In the genomic region with DNA sequence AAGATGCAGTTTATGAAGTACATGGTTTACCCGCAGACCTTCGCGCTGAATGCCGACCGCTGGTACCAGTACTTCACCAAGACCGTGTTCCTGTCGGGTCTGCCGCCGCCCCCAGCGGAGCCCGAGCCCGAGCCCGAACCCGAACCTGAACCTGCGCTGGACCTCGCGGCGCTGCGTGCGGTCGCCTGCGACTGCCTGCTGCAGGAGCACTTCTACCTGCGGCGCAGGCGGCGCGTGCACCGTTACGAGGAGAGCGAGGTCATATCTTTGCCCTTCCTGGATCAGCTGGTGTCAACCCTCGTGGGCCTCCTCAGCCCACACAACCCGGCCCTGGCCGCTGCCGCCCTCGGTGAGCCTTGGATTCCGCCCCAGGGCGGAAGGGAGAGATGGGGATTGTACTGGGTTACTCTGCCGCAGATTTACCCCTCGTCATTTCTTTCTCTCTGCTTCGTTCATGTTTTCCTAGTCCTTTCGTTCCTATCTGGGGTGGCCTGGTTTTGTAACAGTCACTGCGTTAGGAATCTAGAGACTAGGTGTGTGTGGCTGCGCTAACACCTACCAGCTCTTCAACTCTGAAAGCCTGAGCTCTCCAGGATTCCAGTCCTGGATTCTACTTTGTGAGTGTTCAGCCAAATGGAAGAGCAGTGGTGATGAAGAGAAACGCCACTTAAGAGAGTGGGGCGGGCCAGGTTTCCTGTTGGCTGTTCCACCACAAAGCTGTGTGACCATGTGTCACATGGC, we compare ENCODE assay signal across 8 cellular contexts. TPM values are rescaled to one million over a fixed set of nuclear protein-coding genes. Genes with fewer than 3 reads are reported as not detected.
A peak's percentile ranks its signal among the peaks of the same experiment; 100 is the strongest.
DNase-seq lines count a peak whose midpoint lies in the region; ATAC-seq, FAIRE-seq and TF ChIP-seq lines count a peak whose summit lies in the region.

No MANE protein-coding gene starts in this region.

- H3K27me3 Mint-ChIP-seq in activated naive CD4-positive, alpha-beta T cell treated with anti-CD3 and anti-CD28 coated beads, Interleukin-2, amount 10 ng/mL, durations not matched to agents 7 days and 5 days, result no peaks in the 10 kb centered on the region
- H3K27me3 Mint-ChIP-seq in glutamatergic neuron (ENCODE audit: unreplicated experiment), result peaks cover 2% of the 10 kb centered on the region

- peaks cover 21% of the 10 kb centered on the region for H3K4me1 ChIP-seq in HUES64 (ENCODE audit: insufficient read depth, low read length)
- peaks cover 4% of the 10 kb centered on the region for H3K4me1 ChIP-seq in ovary (ENCODE audit: insufficient read depth)
- peaks cover 6 to 27% (median 12%) of the 10 kb centered on the region in 4 donors for H3K4me1 ChIP-seq in transverse colon

- H3K9ac ChIP-seq in HUES64 (ENCODE audit: low read depth, low read length), result peak overlapping the region; percentile 96

- DNase-seq in DMS53 treated with DMSO at 0.1 percent for 48 hours (lab: John Stamatoyannopoulos, UW; ENCODE audit: unreplicated experiment), result peak; percentile 39
- peak; percentile 68 for DNase-seq in RCC 7860 (ENCODE audit: low spot score)
- peak; percentile 62 for DNase-seq in activated naive CD4-positive, alpha-beta T cell treated with anti-CD3 and anti-CD28 coated beads, Interleukin-2, amount 10 ng/mL, durations not matched to agents 7 days and 5 days
- DNase-seq in glutamatergic neuron, result peak; percentile 47
- DNase-seq in ovary, result peak; percentile 23 to 52 (median 35)
- peak; percentile 54 for DNase-seq in transverse colon

- H3K9me3 Mint-ChIP-seq in activated naive CD4-positive, alpha-beta T cell treated with anti-CD3 and anti-CD28 coated beads, Interleukin-2, amount 10 ng/mL, durations not matched to agents 7 days and 5 days, result no peaks in the 10 kb centered on the region
- H3K9me3 Mint-ChIP-seq in glutamatergic neuron (ENCODE audit: unreplicated experiment), result peaks cover 5% of the 10 kb centered on the region

- peak overlapping the region; percentile 94 for H3K27ac Mint-ChIP-seq in activated naive CD4-positive, alpha-beta T cell treated with anti-CD3 and anti-CD28 coated beads, Interleukin-2, amount 10 ng/mL, durations not matched to agents 7 days and 5 days
- H3K27ac Mint-ChIP-seq in glutamatergic neuron (ENCODE audit: unreplicated experiment), result peak overlapping the region; percentile 97

- peak; percentile 45 for ATAC-seq in GM21526 (IDR thresholded peaks at IDR 0.05; ENCODE audit: low FRiP score, unreplicated experiment)

- H3K27ac ChIP-seq in HUES64 (ENCODE audit: low read depth, low read length) (peak overlapping the region; percentile 86), ovary (peak overlapping the region; percentile 50 to 86), transverse colon (peak overlapping the region; percentile 87 to 94 (median 90))

- peaks cover 22% of the 10 kb centered on the region for H3K36me3 Mint-ChIP-seq in activated naive CD4-positive, alpha-beta T cell treated with anti-CD3 and anti-CD28 coated beads, Interleukin-2, amount 10 ng/mL, durations not matched to agents 7 days and 5 days
- no peaks in the 10 kb centered on the region for H3K36me3 Mint-ChIP-seq in glutamatergic neuron (ENCODE audit: unreplicated experiment)

- H3K4me3 ChIP-seq in HUES64 (ENCODE audit: low read length), result peak overlapping the region; percentile 85
- peak overlapping the region; percentile 87 for H3K4me3 ChIP-seq in ovary
- peak overlapping the region; percentile 59 to 99 (median 80) for H3K4me3 ChIP-seq in transverse colon

- H3K4me3 Mint-ChIP-seq in activated naive CD4-positive, alpha-beta T cell treated with anti-CD3 and anti-CD28 coated beads, Interleukin-2, amount 10 ng/mL, durations not matched to agents 7 days and 5 days, result peak overlapping the region; percentile 83
- H3K4me3 Mint-ChIP-seq in glutamatergic neuron (ENCODE audit: unreplicated experiment), result peak overlapping the region; percentile 99

- H3K27me3 ChIP-seq in HUES64 (ENCODE audit: insufficient read depth, low read length) (no peaks in the 10 kb centered on the region), ovary (no peaks in the 10 kb centered on the region), transverse colon (no peaks in the 10 kb centered on the region)

- TF ChIP-seq CTCF in glutamatergic neuron (IDR thresholded peaks at IDR 0.05; ENCODE audit: partially characterized antibody, unreplicated experiment), result no peak
- TF ChIP-seq CTCF in ovary (IDR thresholded peaks at IDR 0.05), result no peak
- no peak for TF ChIP-seq CTCF in transverse colon (IDR thresholded peaks at IDR 0.05)

- peaks cover 31% of the 10 kb centered on the region for H3K4me1 Mint-ChIP-seq in activated naive CD4-positive, alpha-beta T cell treated with anti-CD3 and anti-CD28 coated beads, Interleukin-2, amount 10 ng/mL, durations not matched to agents 7 days and 5 days
- H3K4me1 Mint-ChIP-seq in glutamatergic neuron (ENCODE audit: low read depth, unreplicated experiment), result peaks cover 7% of the 10 kb centered on the region

- H3K9me3 ChIP-seq in HUES64 (ENCODE audit: insufficient read depth, low read depth, low read length) (no peaks in the 10 kb centered on the region), ovary (no peaks in the 10 kb centered on the region), transverse colon (no peaks in the 10 kb centered on the region)

- intact Hi-C loops in ovary (cut with DNase I), result no loop called here
- intact Hi-C loops in transverse colon (cut with DNase I; ENCODE audit: low total_unique reads), result no loop called here

- in situ Hi-C loops in transverse colon (cut with MboI; ENCODE audit: low pct_ligation_motif_present in 1 of 4, low pct_unique_long_range_greater_than_20kb in 1 of 4, low sequenced_read_pairs in 3 of 4), result no loop called here

- TF ChIP-seq EP300 in ovary (IDR thresholded peaks at IDR 0.05), result no peak
- no peak for TF ChIP-seq EP300 in transverse colon (IDR thresholded peaks at IDR 0.05; ENCODE audit: low read depth)

- no peak for TF ChIP-seq POLR2A in ovary (IDR thresholded peaks at IDR 0.05)
- TF ChIP-seq POLR2A in transverse colon (IDR thresholded peaks at IDR 0.05), result no peak

- WGBS in HUES64, result under 1% methylated on average over 45 of the region's 45 CpGs
- 0 to 1% (median 0%) methylated on average over 33 to 45 of the region's 45 CpGs for WGBS in ovary, 3 donors
- WGBS in transverse colon (ENCODE audit: low coverage in 1 of 2), 2 donors, result 0 to 1% methylated on average over 2 to 39 of the region's 45 CpGs

- CTCF ChIA-PET in activated naive CD4-positive, alpha-beta T cell treated with anti-CD3 and anti-CD28 coated beads, Interleukin-2, amount 10 ng/mL, durations not matched to agents 7 days and 5 days (lab: Charles Lee), result interaction anchor here (0.8 to 1.0 kb wide), 2 partner anchors 9 to 12 kb away, joined by 3 read pairs; no protein-coding TSS in a partner anchor

- H3K36me3 ChIP-seq in HUES64 (ENCODE audit: insufficient read depth, low read length), result peaks cover 39% of the 10 kb centered on the region
- H3K36me3 ChIP-seq in ovary, result no peaks in the 10 kb centered on the region
- peaks cover 0 to 28% (median 8%) of the 10 kb centered on the region in 4 donors for H3K36me3 ChIP-seq in transverse colon

- peak; percentile 90 for FAIRE-seq in RCC 7860 (lab: Jason Lieb, UNC)

RNA-seq across cellular contexts. Expression of a gene that starts 0.6 kb away (rescaled TPM):
- 53.7 TPM for polyA plus RNA-seq in HUES64 (2013, experiment 1 of 2)
- 51.1 TPM for polyA plus RNA-seq in HUES64 (2013, experiment 2 of 2)
- total RNA-seq in glutamatergic neuron (ENCODE audit: unreplicated experiment) (40.7 TPM), ovary (10 to 100 TPM; 38.7 to 55.7 (median 47.2) TPM), transverse colon (10 to 100 TPM; 43.4 to 71.1 (median 57.0) TPM)
- 10 to 100 TPM; 18.2 to 50.0 TPM for polyA plus RNA-seq in ovary

Comparison
In these comparisons a context has a peak if more than half of its experiments do, and no peak if none do; other contexts are left out.
1. Peak in every context shown above with its lines: DNase-seq, ATAC-seq, H3K4me3 ChIP-seq and H3K27ac ChIP-seq.